In the genomic region with DNA sequence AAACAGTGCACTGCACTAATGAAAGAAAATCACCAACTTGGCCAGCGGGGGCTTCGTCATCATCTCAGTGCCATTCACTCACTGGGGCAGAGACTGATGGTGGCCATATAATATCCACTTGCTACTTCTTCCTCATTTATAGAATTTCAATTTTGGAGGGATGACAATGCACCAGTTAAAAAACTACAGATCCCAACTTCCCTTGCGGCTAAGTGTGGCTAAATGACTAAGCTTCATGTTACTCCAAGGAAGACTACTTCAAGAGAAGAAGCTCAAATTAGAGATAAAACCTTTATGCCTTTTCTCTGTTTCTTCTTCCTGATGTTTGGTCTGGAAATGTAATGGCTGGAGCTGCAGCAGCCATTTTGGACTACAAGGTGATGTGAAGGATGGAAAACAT, we compare ENCODE assay signal across 1 cellular context.
TF ChIP-seq lines count a peak whose summit lies in the region.

No MANE protein-coding gene starts in this region.

TF ChIP-seq in GM12878, 131 proteins besides CTCF, POLR2A, EP300 and RAD21:
- TF ChIP-seq JUND (IDR thresholded peaks at IDR 0.05; ENCODE audit: low read depth, low read length) (no peak), CBFB (IDR thresholded peaks at IDR 0.05; ENCODE audit: low read depth) (no peak), NR2C2 (IDR thresholded peaks at IDR 0.05; ENCODE audit: borderline replicate concordance, control insufficient read depth, insufficient read length, low read depth) (no peak), GATAD2B (conservative IDR thresholded peaks at IDR 0.05; ENCODE audit: low read depth) (no peak), SMARCA5 (IDR thresholded peaks at IDR 0.05) (no peak), HCFC1 (IDR thresholded peaks at IDR 0.05; ENCODE audit: low read length) (no peak)
TF ChIP-seq in GM12878: peak in this region for 0.
